Comparison of ENCODE assay signal across 20 cellular contexts in the genomic region with DNA sequence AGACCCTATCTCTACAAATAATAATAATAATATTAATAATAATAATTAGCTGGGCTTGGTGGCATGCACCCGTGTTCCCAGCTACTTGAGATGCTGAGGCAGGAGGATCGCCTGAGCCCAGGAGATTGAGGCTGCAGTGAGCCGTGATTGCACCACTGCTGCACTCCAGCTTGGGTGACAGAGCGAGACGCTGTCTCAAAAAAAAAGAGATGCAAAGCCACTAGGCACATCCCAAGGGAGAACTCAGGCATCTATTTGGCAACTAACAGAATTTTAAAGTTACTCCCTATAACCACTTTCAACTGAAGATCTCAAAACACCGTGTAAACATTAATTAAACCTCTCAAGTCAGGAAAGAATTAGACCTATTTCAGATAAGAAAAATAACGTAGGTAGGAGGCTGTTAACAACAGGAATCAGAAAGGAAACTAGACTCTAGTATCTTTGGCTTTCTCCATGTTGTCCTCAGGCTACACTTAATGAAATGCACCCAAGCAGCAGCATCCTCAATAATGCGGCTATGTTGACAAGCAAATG. TPM values are rescaled to one million over a fixed set of nuclear protein-coding genes. Genes with fewer than 3 reads are reported as not detected.
DNase-seq lines count a peak whose midpoint lies in the region; ATAC-seq and TF ChIP-seq lines count a peak whose summit lies in the region.
"Had no signal": no experiment of that assay in that cellular context is flagged by ENCODE, and none has a peak within 500 bp of the region (broad histone marks: within the 10 kb centered on the region; RNA-seq: fewer than 3 reads in every experiment).

No MANE protein-coding gene starts in this region.

- H3K27me3 Mint-ChIP-seq in CD4-positive, CD25-positive, alpha-beta regulatory T cell, result no peaks in the 10 kb centered on the region
- H3K27me3 Mint-ChIP-seq in IgD-negative memory B cell, result no peaks in the 10 kb centered on the region
- H3K27me3 Mint-ChIP-seq in activated T-helper 1 cell treated with anti-CD3 and anti-CD28 coated beads, Interleukin-12 subunit alpha, Interleukin-12 subunit beta, Interleukin-2, Interleukin-4 antibody, amounts not matched to agents 30 ng/mL and 10 ng/mL and 1 ng/mL, durations not matched to agents 14 hours and 24 hours and 36 hours (ENCODE audit: insufficient read depth), result peaks cover 1% of the 10 kb centered on the region
- no peaks in the 10 kb centered on the region for H3K27me3 Mint-ChIP-seq in naive B cell
- H3K27me3 Mint-ChIP-seq: activated naive CD8-positive, alpha-beta T cell had no signal

- ATAC-seq in CD4-positive, CD25-positive, alpha-beta regulatory T cell (ENCODE audit: low read depth in 2 of 2), result no peak
- ATAC-seq in naive B cell (ENCODE audit: low read depth in 2 of 2), result no peak
- no peak for ATAC-seq in GM18868 (IDR thresholded peaks at IDR 0.05; ENCODE audit: unreplicated experiment)
- no peak for ATAC-seq in GM21723 (IDR thresholded peaks at IDR 0.05; ENCODE audit: unreplicated experiment)
- ATAC-seq: K562, mucosa of descending colon, upper lobe of right lung had no signal

- H3K4me3 ChIP-seq in CD4-positive, CD25-positive, alpha-beta regulatory T cell (ENCODE audit: low read depth, low read length), result peak overlapping the region; percentile 30
- H3K4me3 ChIP-seq in left ventricle myocardium inferior, result no peak overlapping the region
- H3K4me3 ChIP-seq: GM23248, K562, mucosa of descending colon, SJSA1 had no signal

- no peaks in the 10 kb centered on the region for H3K36me3 ChIP-seq in CD4-positive, CD25-positive, alpha-beta regulatory T cell (ENCODE audit: control insufficient read depth, insufficient read depth, low read length)
- no peaks in the 10 kb centered on the region for H3K36me3 ChIP-seq in left ventricle myocardium inferior
- H3K36me3 ChIP-seq: upper lobe of right lung had no signal

- no peaks in the 10 kb centered on the region for H3K9me3 Mint-ChIP-seq in CD4-positive, CD25-positive, alpha-beta regulatory T cell
- no peaks in the 10 kb centered on the region for H3K9me3 Mint-ChIP-seq in IgD-negative memory B cell
- H3K9me3 Mint-ChIP-seq in activated T-helper 1 cell treated with anti-CD3 and anti-CD28 coated beads, Interleukin-12 subunit alpha, Interleukin-12 subunit beta, Interleukin-2, Interleukin-4 antibody, amounts not matched to agents 30 ng/mL and 10 ng/mL and 1 ng/mL, durations not matched to agents 14 hours and 24 hours and 36 hours, result no peaks in the 10 kb centered on the region
- H3K9me3 Mint-ChIP-seq in naive B cell, result peaks cover 0 to 2% (median 0%) of the 10 kb centered on the region in 7 donors

- peaks cover 35 to 71% (median 58%) of the 10 kb centered on the region in 4 donors for H3K4me1 Mint-ChIP-seq in CD4-positive, CD25-positive, alpha-beta regulatory T cell
- peaks cover 49 to 56% (median 51%) of the 10 kb centered on the region in 3 donors for H3K4me1 Mint-ChIP-seq in IgD-negative memory B cell
- H3K4me1 Mint-ChIP-seq in activated T-helper 1 cell treated with anti-CD3 and anti-CD28 coated beads, Interleukin-12 subunit alpha, Interleukin-12 subunit beta, Interleukin-2, Interleukin-4 antibody, amounts not matched to agents 30 ng/mL and 10 ng/mL and 1 ng/mL, durations not matched to agents 14 hours and 24 hours and 36 hours (ENCODE audit: low read depth), result peaks cover 62% of the 10 kb centered on the region
- H3K4me1 Mint-ChIP-seq in naive B cell, result peaks cover 49 to 77% (median 69%) of the 10 kb centered on the region in 3 donors

- H3K27ac ChIP-seq in CD4-positive, CD25-positive, alpha-beta regulatory T cell (ENCODE audit: insufficient read depth, low read length, poor library complexity, severe bottlenecking), result no peak overlapping the region
- no peak overlapping the region for H3K27ac ChIP-seq in left ventricle myocardium inferior (replicated peaks)
- H3K27ac ChIP-seq: C4-2B, GM23248, SJSA1, upper lobe of right lung, VCaP had no signal

- H3K27ac Mint-ChIP-seq in CD4-positive, CD25-positive, alpha-beta regulatory T cell, result peak overlapping the region in 2 of 3 donors; percentile 53 to 62
- peak overlapping the region; percentile 50 to 81 (median 69) for H3K27ac Mint-ChIP-seq in IgD-negative memory B cell
- no peak overlapping the region for H3K27ac Mint-ChIP-seq in activated T-helper 1 cell treated with anti-CD3 and anti-CD28 coated beads, Interleukin-12 subunit alpha, Interleukin-12 subunit beta, Interleukin-2, Interleukin-4 antibody, amounts not matched to agents 30 ng/mL and 10 ng/mL and 1 ng/mL, durations not matched to agents 14 hours and 24 hours and 36 hours
- peak overlapping the region in 4 of 6 donors; percentile 3 to 87 (median 50) for H3K27ac Mint-ChIP-seq in naive B cell
- H3K27ac Mint-ChIP-seq: activated naive CD8-positive, alpha-beta T cell had no signal

- peak overlapping the region; percentile 29 to 90 (median 50) for H3K4me3 Mint-ChIP-seq in CD4-positive, CD25-positive, alpha-beta regulatory T cell
- H3K4me3 Mint-ChIP-seq in IgD-negative memory B cell (peak overlapping the region; percentile 41 to 95 (median 90)), naive B cell (peak overlapping the region; percentile 24 to 93 (median 53))
- peak overlapping the region; percentile 73 for H3K4me3 Mint-ChIP-seq in activated T-helper 1 cell treated with anti-CD3 and anti-CD28 coated beads, Interleukin-12 subunit alpha, Interleukin-12 subunit beta, Interleukin-2, Interleukin-4 antibody, amounts not matched to agents 30 ng/mL and 10 ng/mL and 1 ng/mL, durations not matched to agents 14 hours and 24 hours and 36 hours

- no peak for TF ChIP-seq CTCF in left ventricle myocardium inferior (IDR thresholded peaks at IDR 0.05; ENCODE audit: borderline replicate concordance)

- DNase-seq in CD4-positive, CD25-positive, alpha-beta regulatory T cell, result no peak
- DNase-seq in activated T-helper 1 cell treated with anti-CD3 and anti-CD28 coated beads, Interleukin-12 subunit alpha, Interleukin-12 subunit beta, Interleukin-2, Interleukin-4 antibody, amounts not matched to agents 30 ng/mL and 10 ng/mL and 1 ng/mL, durations not matched to agents 14 hours and 24 hours and 36 hours (ENCODE audit: low spot score), result no peak
- DNase-seq in naive B cell (no peak), HUDEP-2 (lab: John Stamatoyannopoulos, UW; ENCODE audit: unreplicated experiment in 76 of 76) (no peak), left ventricle myocardium inferior (no peak)
- DNase-seq: caudate nucleus, GM23248, kidney glomerular epithelial cell, mucosa of descending colon, NCI-H1694, NCI-H82, upper lobe of right lung had no signal

- H3K4me1 ChIP-seq in CD4-positive, CD25-positive, alpha-beta regulatory T cell (ENCODE audit: control insufficient read depth, insufficient read depth, low read length, poor library complexity, severe bottlenecking), result peaks cover 39% of the 10 kb centered on the region
- H3K4me1 ChIP-seq in left ventricle myocardium inferior, result peaks cover 43% of the 10 kb centered on the region

- no peaks in the 10 kb centered on the region for H3K9me3 ChIP-seq in CD4-positive, CD25-positive, alpha-beta regulatory T cell (ENCODE audit: control insufficient read depth in 2 of 2, low read length in 2 of 2)
- no peaks in the 10 kb centered on the region for H3K9me3 ChIP-seq in left ventricle myocardium inferior (replicated peaks)
- H3K9me3 ChIP-seq: mucosa of descending colon, SJSA1, upper lobe of right lung had no signal

- no peaks in the 10 kb centered on the region for H3K27me3 ChIP-seq in CD4-positive, CD25-positive, alpha-beta regulatory T cell (ENCODE audit: control insufficient read depth, insufficient read depth, low read length)
- no peaks in the 10 kb centered on the region for H3K27me3 ChIP-seq in left ventricle myocardium inferior (ENCODE audit: low read depth)
- H3K27me3 ChIP-seq: SJSA1, upper lobe of right lung had no signal

- H3K36me3 Mint-ChIP-seq in CD4-positive, CD25-positive, alpha-beta regulatory T cell, result peaks cover 10% of the 10 kb centered on the region
- H3K36me3 Mint-ChIP-seq in IgD-negative memory B cell (peaks cover 4% of the 10 kb centered on the region), naive B cell (peaks cover 0 to 7% of the 10 kb centered on the region in 2 donors)
- peaks cover 37% of the 10 kb centered on the region for H3K36me3 Mint-ChIP-seq in activated T-helper 1 cell treated with anti-CD3 and anti-CD28 coated beads, Interleukin-12 subunit alpha, Interleukin-12 subunit beta, Interleukin-2, Interleukin-4 antibody, amounts not matched to agents 30 ng/mL and 10 ng/mL and 1 ng/mL, durations not matched to agents 14 hours and 24 hours and 36 hours (ENCODE audit: low read depth)

- intact Hi-C loops in activated T-helper 1 cell treated with anti-CD3 and anti-CD28 coated beads, Interleukin-12 subunit alpha, Interleukin-12 subunit beta, Interleukin-2, Interleukin-4 antibody, amounts not matched to agents 30 ng/mL and 10 ng/mL and 1 ng/mL, durations not matched to agents 14 hours and 24 hours and 36 hours (cut with micrococcal nuclease), result no loop called here
- intact Hi-C loops in left ventricle myocardium inferior (cut with micrococcal nuclease), result no loop called here

RNA-seq across cellular contexts. Expression of gene RNF19B, which starts 3.7 kb away (rescaled TPM):
- total RNA-seq in CD4-positive, CD25-positive, alpha-beta regulatory T cell, result 44.9 TPM
- polyA plus RNA-seq in CD4-positive, CD25-positive, alpha-beta regulatory T cell, result 1 to 10 TPM; 2.0 to 2.6 (median 2.4) TPM
- 2.6 TPM for polyA plus RNA-seq in IgD-negative memory B cell
- 52.1 and 56.5 TPM in 2 replicates for total RNA-seq in activated T-helper 1 cell treated with anti-CD3 and anti-CD28 coated beads, Interleukin-12 subunit alpha, Interleukin-12 subunit beta, Interleukin-2, Interleukin-4 antibody, amounts not matched to agents 30 ng/mL and 10 ng/mL and 1 ng/mL, durations not matched to agents 14 hours and 24 hours and 36 hours
- 1 to 10 TPM; 1.0 to 2.8 (median 1.9) TPM for polyA plus RNA-seq in naive B cell (ENCODE audit: low read depth in 6 of 6)
- total RNA-seq in left ventricle myocardium inferior, result 15.4 TPM

RNA-seq across cellular contexts. Expression of gene TMEM54, which starts 59.7 kb away (rescaled TPM):
- total RNA-seq in CD4-positive, CD25-positive, alpha-beta regulatory T cell, result not detected
- not detected for polyA plus RNA-seq in CD4-positive, CD25-positive, alpha-beta regulatory T cell
- polyA plus RNA-seq in IgD-negative memory B cell, result not detected
- total RNA-seq in activated T-helper 1 cell treated with anti-CD3 and anti-CD28 coated beads, Interleukin-12 subunit alpha, Interleukin-12 subunit beta, Interleukin-2, Interleukin-4 antibody, amounts not matched to agents 30 ng/mL and 10 ng/mL and 1 ng/mL, durations not matched to agents 14 hours and 24 hours and 36 hours, result 0.78 and 1.0 TPM in 2 replicates
- polyA plus RNA-seq in naive B cell (ENCODE audit: low read depth in 6 of 6), result not detected
- 14.2 TPM for total RNA-seq in left ventricle myocardium inferior
